Comparison of ENCODE assay signal across 1 cellular context in the genomic region with DNA sequence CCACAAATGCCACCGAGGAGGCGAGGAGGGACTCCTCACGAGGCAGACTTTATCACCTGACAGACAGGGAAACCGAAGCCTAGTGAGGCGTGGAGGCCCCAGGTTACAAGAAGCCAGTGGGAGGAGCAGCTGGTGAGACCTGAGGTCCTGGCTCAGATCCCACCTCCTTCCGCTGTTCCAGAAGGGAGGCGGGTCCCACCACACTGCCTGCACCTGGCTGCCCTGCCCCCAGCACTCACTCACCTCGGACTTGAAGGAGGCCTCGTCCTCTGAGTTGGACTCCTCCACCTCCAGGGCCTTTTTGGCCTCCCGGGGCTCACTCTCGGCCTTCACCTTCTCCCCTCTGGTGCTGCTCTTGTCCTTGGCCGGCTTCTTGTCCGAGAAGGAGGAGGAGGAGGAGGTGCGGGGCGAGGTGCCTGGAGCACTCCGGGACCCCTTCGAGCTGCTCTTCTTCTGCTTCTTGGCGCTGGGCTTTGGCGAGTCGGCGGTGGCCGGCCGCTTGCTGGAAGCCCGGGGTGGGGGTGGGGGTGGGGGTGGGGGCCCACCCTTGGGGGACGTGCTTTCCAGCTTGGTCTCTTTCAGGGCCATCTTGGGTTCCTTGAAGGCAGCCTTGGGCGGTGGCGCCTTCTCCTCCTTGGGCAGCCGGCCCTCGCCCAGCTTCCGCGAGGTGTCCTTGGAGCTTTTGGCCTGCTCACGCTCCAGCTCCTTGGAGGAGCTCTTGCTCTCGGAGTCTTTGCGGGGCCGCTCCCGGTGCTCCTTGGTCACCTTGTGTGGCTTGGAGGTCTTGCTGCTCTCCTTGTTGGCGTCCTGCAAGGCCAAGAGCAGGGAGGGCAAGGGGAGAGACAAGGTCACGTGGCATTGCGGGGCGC.
TF ChIP-seq lines count a peak whose summit lies in the region.

No MANE protein-coding gene starts in this region.

TF ChIP-seq in IMR-90, 13 proteins besides CTCF, POLR2A, EP300 and RAD21:
- no peak for TF ChIP-seq BHLHE40 (IDR thresholded peaks at IDR 0.05; ENCODE audit: low read depth, low read length)
- TF ChIP-seq CHD1 (IDR thresholded peaks at IDR 0.05; ENCODE audit: low read depth, low read length), result no peak
- TF ChIP-seq, protein P1, sequence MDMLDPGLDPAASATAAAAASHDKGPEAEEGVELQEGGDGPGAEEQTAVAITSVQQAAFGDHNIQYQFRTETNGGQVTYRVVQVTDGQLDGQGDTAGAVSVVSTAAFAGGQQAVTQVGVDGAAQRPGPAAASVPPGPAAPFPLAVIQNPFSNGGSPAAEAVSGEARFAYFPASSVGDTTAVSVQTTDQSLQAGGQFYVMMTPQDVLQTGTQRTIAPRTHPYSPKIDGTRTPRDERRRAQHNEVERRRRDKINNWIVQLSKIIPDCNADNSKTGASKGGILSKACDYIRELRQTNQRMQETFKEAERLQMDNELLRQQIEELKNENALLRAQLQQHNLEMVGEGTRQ (IDR thresholded peaks at IDR 0.05; ENCODE audit: low read depth, low read length), result no peak
- TF ChIP-seq SMC3 (IDR thresholded peaks at IDR 0.05; ENCODE audit: low read depth, low read length), result no peak
